Comparison of ENCODE assay signal across 8 cellular contexts in genomic region chr12:1590083-1590979, GRCh38.
DNase-seq lines count a peak whose midpoint lies in the region; ATAC-seq and TF ChIP-seq lines count a peak whose summit lies in the region.

No MANE protein-coding gene starts in this region.

- H3K27me3 Mint-ChIP-seq in effector memory CD8-positive, alpha-beta T cell = no peaks in the 10 kb centered on the region

- H3K9me3 Mint-ChIP-seq in effector memory CD8-positive, alpha-beta T cell = no peaks in the 10 kb centered on the region

- H3K27me3 ChIP-seq in mucosa of rectum (ENCODE audit: control insufficient read depth in 2 of 2, insufficient read depth in 2 of 2, low read length in 2 of 2) = no peaks in the 10 kb centered on the region

- peak overlapping the region; percentile 74 to 81 for H3K27ac ChIP-seq in mucosa of rectum (ENCODE audit: low read depth in 2 of 2, low read length in 2 of 2)

- no peak for ATAC-seq in effector memory CD8-positive, alpha-beta T cell (replicated peaks)
- ATAC-seq in HG03469 (IDR thresholded peaks at IDR 0.05; ENCODE audit: unreplicated experiment) = no peak

- peaks cover 0 to 4% of the 10 kb centered on the region in 2 donors for H3K36me3 ChIP-seq in mucosa of rectum (ENCODE audit: control insufficient read depth in 2 of 2, insufficient read depth in 2 of 2, low read length in 2 of 2)

- peaks cover 52 to 60% of the 10 kb centered on the region in 2 donors for H3K4me1 Mint-ChIP-seq in effector memory CD8-positive, alpha-beta T cell (ENCODE audit: low read depth in 2 of 2)

- H3K27ac Mint-ChIP-seq in effector memory CD8-positive, alpha-beta T cell = peak overlapping the region; percentile 6 to 72

- H3K9me3 ChIP-seq in mucosa of rectum (ENCODE audit: control insufficient read depth in 2 of 2, low read length in 2 of 2) = no peaks in the 10 kb centered on the region

- peaks cover 54% of the 10 kb centered on the region for H3K36me3 Mint-ChIP-seq in effector memory CD8-positive, alpha-beta T cell (ENCODE audit: insufficient read depth)

- peak overlapping the region; percentile 43 to 67 for H3K9ac ChIP-seq in mucosa of rectum (ENCODE audit: low read depth in 1 of 2, low read length in 2 of 2)

- peak; percentile 73 for DNase-seq in AG10803 (ENCODE audit: low read depth)
- DNase-seq in NCI-H226 = peak; percentile 76
- no peak for DNase-seq in effector memory CD8-positive, alpha-beta T cell
- no peak for DNase-seq in CD1c-positive myeloid dendritic cell (ENCODE audit: extremely low spot score)
- DNase-seq in NCI-H1694 treated with DMSO at 0.1 percent for 48 hours (lab: John Stamatoyannopoulos, UW) = no peak
- no peak for DNase-seq in RPMI8226

- peaks cover 45 to 61% of the 10 kb centered on the region in 2 donors for H3K4me1 ChIP-seq in mucosa of rectum (ENCODE audit: control insufficient read depth in 2 of 2, insufficient read depth in 2 of 2, low read length in 2 of 2)

- TF ChIP-seq CTCF in AG10803 (conservative IDR thresholded peaks at IDR 0.05; ENCODE audit: low read length) = no peak

- H3K4me3 ChIP-seq in AG10803 (ENCODE audit: low read length) = peak overlapping the region; percentile 39
- H3K4me3 ChIP-seq in mucosa of rectum (ENCODE audit: low read length in 2 of 2) = peak overlapping the region; percentile 56 to 90

- H3K4me3 Mint-ChIP-seq in effector memory CD8-positive, alpha-beta T cell = peak overlapping the region; percentile 89

Comparison
In these comparisons a context has a peak if more than half of its experiments do, and no peak if none do; other contexts are left out.
1. DNase-seq: peak in AG10803 (single experiment) and NCI-H226 (single experiment); none in effector memory CD8-positive, alpha-beta T cell (0 of 3), CD1c-positive myeloid dendritic cell (single experiment), NCI-H1694 treated with DMSO at 0.1 percent for 48 hours (single experiment) and RPMI8226 (single experiment).